Comparison of ENCODE assay signal across 1 cellular context in genomic region chr4:10887600-10887999, GRCh38.
TF ChIP-seq lines count a peak whose summit lies in the region.

No MANE protein-coding gene starts in this region.

TF ChIP-seq in GM12878, 131 proteins besides CTCF, POLR2A, EP300 and RAD21 (continued from another document):
- TF ChIP-seq, protein P1, sequence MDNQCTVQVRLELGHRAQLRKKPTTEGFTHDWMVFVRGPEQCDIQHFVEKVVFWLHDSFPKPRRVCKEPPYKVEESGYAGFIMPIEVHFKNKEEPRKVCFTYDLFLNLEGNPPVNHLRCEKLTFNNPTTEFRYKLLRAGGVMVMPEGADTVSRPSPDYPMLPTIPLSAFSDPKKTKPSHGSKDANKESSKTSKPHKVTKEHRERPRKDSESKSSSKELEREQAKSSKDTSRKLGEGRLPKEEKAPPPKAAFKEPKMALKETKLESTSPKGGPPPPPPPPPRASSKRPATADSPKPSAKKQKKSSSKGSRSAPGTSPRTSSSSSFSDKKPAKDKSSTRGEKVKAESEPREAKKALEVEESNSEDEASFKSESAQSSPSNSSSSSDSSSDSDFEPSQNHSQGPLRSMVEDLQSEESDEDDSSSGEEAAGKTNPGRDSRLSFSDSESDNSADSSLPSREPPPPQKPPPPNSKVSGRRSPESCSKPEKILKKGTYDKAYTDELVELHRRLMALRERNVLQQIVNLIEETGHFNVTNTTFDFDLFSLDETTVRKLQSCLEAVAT (IDR thresholded peaks at IDR 0.05): no peak
- no peak for TF ChIP-seq PML (IDR thresholded peaks at IDR 0.05; ENCODE audit: low read length)
